17 cellular contexts compared by ENCODE assay signal in genomic region chr17:81570896-81571453, GRCh38. TPM values are rescaled to one million over a fixed set of nuclear protein-coding genes. Genes with fewer than 3 reads are reported as not detected.
DNase-seq lines count a peak whose midpoint lies in the region; ATAC-seq and TF ChIP-seq lines count a peak whose summit lies in the region.
"Had no signal": no experiment of that assay in that cellular context is flagged by ENCODE, and none has a peak within 500 bp of the region (broad histone marks: within the 10 kb centered on the region; RNA-seq: fewer than 3 reads in every experiment).

No MANE protein-coding gene starts in this region.

- H3K4me1 ChIP-seq in mucosa of descending colon (ENCODE audit: low read depth) (peaks cover 18% of the 10 kb centered on the region), ascending aorta (peaks cover 18 to 32% of the 10 kb centered on the region in 2 donors)

- CTCF ChIA-PET in HEK293T (lab: Yijun Ruan, JAX): no interaction called here

- TF ChIP-seq CTCF in VCaP (conservative IDR thresholded peaks at IDR 0.05) (no peak), mucosa of descending colon (IDR thresholded peaks at IDR 0.05) (no peak), ascending aorta (IDR thresholded peaks at IDR 0.05) (no peak)

- intact Hi-C loops in mucosa of descending colon (cut with DNase I, micrococcal nuclease): no loop called here
- intact Hi-C loops in ascending aorta (cut with DNase I): no loop called here

- H3K9me3 ChIP-seq in mucosa of descending colon (no peaks in the 10 kb centered on the region), ascending aorta (no peaks in the 10 kb centered on the region)
- H3K9me3 ChIP-seq: BLaER1 had no signal

- ATAC-seq in mucosa of descending colon: peak; percentile 17
- ATAC-seq in HG02588 (IDR thresholded peaks at IDR 0.05; ENCODE audit: unreplicated experiment): no peak
- no peak for ATAC-seq in GM19351 (IDR thresholded peaks at IDR 0.05; ENCODE audit: unreplicated experiment)

- POLR2A ChIA-PET in HEK293T (lab: Yijun Ruan, JAX): interaction anchor here (5.0 kb wide), 1 partner anchor 19 kb away, joined by 28 read pairs; the partner anchor contains the start of gene FAAP100

- no peaks in the 10 kb centered on the region for H3K27me3 ChIP-seq in ascending aorta
- H3K27me3 ChIP-seq: BLaER1 had no signal

- H3K27ac ChIP-seq in VCaP: peak overlapping the region; percentile 87; the same call in 1 of the 2 replicates
- H3K27ac ChIP-seq in ascending aorta: peak overlapping the region in 1 of 2 donors; percentile 93
- H3K27ac ChIP-seq: 22Rv1 had no signal

- H3K4me3 ChIP-seq in mucosa of descending colon (no peak overlapping the region), ascending aorta (no peak overlapping the region)
- H3K4me3 ChIP-seq: BLaER1 had no signal

- peak; percentile 57 for DNase-seq in DMS 273 (lab: John Stamatoyannopoulos, UW; ENCODE audit: unreplicated experiment)
- DNase-seq in DMS 273 treated with DMSO at 0.1 percent for 48 hours (lab: John Stamatoyannopoulos, UW): no peak
- no peak for DNase-seq in HEK293T (ENCODE audit: extremely low spot score)
- no peak for DNase-seq in mucosa of descending colon
- DNase-seq in ascending aorta (ENCODE audit: low spot score in 2 of 2): no peak
- DNase-seq: AML-193; CD4-positive, CD25-positive, alpha-beta regulatory T cell; DMS153; DND-41; GDM1; HCEC 1CT; IMR-90 had no signal

- H3K36me3 ChIP-seq in mucosa of descending colon (ENCODE audit: low read depth) (peaks cover 18% of the 10 kb centered on the region), ascending aorta (peaks cover 33 to 48% of the 10 kb centered on the region in 2 donors)

TF ChIP-seq in HEK293T, 16 proteins besides CTCF, POLR2A, EP300 and RAD21:
- no peak for TF ChIP-seq LEF1 (IDR thresholded peaks at IDR 0.05; ENCODE audit: borderline replicate concordance)
- no peak for TF ChIP-seq FOXK2 (IDR thresholded peaks at IDR 0.05)
- 0 out of 2 replicates have a peak, but pooled peaks have one; percentile 20 for TF ChIP-seq PKNOX1 (IDR thresholded peaks at IDR 0.05)
- TF ChIP-seq ELF4 (IDR thresholded peaks at IDR 0.05): no peak
- no peak for TF ChIP-seq TARDBP (IDR thresholded peaks at IDR 0.05)

RNA-seq across cellular contexts. Expression of gene FAAP100, which starts 18.8 kb away (rescaled TPM):
- 10 to 100 TPM; 23.2 to 28.9 (median 25.0) TPM for total RNA-seq in mucosa of descending colon
- total RNA-seq in ascending aorta: 75.6 TPM

RNA-seq across cellular contexts. Expression of gene FSCN2, which starts 42.8 kb away (rescaled TPM):
- total RNA-seq in mucosa of descending colon (1 to 10 TPM; 1.6 to 4.0 (median 2.5) TPM), ascending aorta (not detected)

RNA-seq across cellular contexts. Expression of gene ACTG1, which starts 58.4 kb away (rescaled TPM):
- total RNA-seq in mucosa of descending colon (1,000 to 10,000 TPM; 1,922 to 4,060 (median 3,184) TPM), ascending aorta (6,075 TPM)
